Comparison of ENCODE assay signal across 2 cellular contexts in the genomic region with DNA sequence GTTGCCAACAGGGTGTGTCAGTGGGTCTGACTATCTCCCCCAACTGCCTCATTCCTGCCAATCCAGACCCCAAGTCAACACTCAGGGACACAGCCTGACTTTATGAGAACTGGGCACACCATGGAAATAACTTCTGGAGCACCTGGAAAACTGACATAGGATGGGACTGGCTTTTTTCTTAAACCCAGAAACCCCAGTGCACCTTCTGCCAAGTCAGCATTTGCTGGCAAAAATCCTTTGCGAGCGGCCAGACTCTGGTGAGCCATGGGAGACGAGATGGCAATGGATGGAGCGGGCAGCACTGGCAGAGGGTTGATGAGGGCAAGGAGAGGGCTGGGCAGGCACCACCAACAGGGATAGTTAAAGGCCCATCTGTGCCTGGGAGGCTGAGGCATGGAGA.
TF ChIP-seq lines count a peak whose summit lies in the region.

No MANE protein-coding gene starts in this region.

TF ChIP-seq in IMR-90, 13 proteins besides CTCF, POLR2A, EP300 and RAD21 (continued from another document):
- peak; percentile 71 for TF ChIP-seq MAFK (IDR thresholded peaks at IDR 0.05; ENCODE audit: low read depth, low read length)
- no peak for TF ChIP-seq RCOR1 (IDR thresholded peaks at IDR 0.05; ENCODE audit: insufficient replicate concordance, low read length)
- no peak for TF ChIP-seq MAZ (IDR thresholded peaks at IDR 0.05; ENCODE audit: borderline replicate concordance, low read depth, low read length)
- no peak for TF ChIP-seq FOS (IDR thresholded peaks at IDR 0.05; ENCODE audit: low read depth, low read length)

TF ChIP-seq in K562, 482 proteins besides CTCF, POLR2A, EP300 and RAD21 (continued from another document):
- TF ChIP-seq C11orf30 (IDR thresholded peaks at IDR 0.05; ENCODE audit: low read depth) (peak; percentile 74), ZNF316 (IDR thresholded peaks at IDR 0.05) (peak; percentile 81), MAFK (IDR thresholded peaks at IDR 0.05; ENCODE audit: low read length) (peak; percentile 65), MAFG (tag; conservative IDR thresholded peaks at IDR 0.05) (peak; percentile 76), ELF1 (tag; IDR thresholded peaks at IDR 0.05) (no peak), MAFF (IDR thresholded peaks at IDR 0.05; ENCODE audit: low read length) (peak; percentile 58), NR1H2 (CRISPR knock-in tag; IDR thresholded peaks at IDR 0.05) (no peak), BRCA1 (IDR thresholded peaks at IDR 0.05) (no peak), BRCA1 (CRISPR knock-in tag; IDR thresholded peaks at IDR 0.05) (no peak)
